Comparison of ENCODE assay signal across 23 cellular contexts in the genomic region with DNA sequence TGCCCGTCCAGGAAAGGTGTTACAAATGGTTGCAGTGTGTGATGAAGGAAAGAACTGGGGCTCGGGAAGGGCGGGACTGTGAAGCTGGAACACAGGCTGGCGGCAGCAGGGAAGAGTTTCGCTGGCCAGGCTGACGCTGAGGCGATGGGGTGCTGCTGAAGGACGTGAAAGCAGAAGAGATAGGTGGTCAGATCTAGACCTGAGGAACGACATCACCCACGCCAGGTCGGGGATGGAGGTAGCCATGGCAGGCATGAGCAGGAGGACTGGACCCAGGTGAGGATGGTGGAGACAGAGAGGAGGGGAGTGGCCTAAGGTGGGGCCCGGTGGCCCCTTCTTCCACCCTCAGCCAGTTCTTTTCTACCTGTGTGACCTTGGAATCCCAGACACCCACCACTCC. TPM values are rescaled to one million over a fixed set of nuclear protein-coding genes. Genes with fewer than 3 reads are reported as not detected.
DNase-seq lines count a peak whose midpoint lies in the region; ATAC-seq and TF ChIP-seq lines count a peak whose summit lies in the region.
"Had no signal": no experiment of that assay in that cellular context is flagged by ENCODE, and none has a peak within 500 bp of the region (broad histone marks: within the 10 kb centered on the region; RNA-seq: fewer than 3 reads in every experiment).

No MANE protein-coding gene starts in this region.

- in situ Hi-C loops in GM13976 (cut with MboI; ENCODE audit: low sequenced_read_pairs, unreplicated experiment) = no loop called here

- ATAC-seq in PC-3 (peak; percentile 29), right cardiac atrium (peak; percentile 27 to 42)

- H3K9me3 ChIP-seq in Caco-2 (no peaks in the 10 kb centered on the region), PC-3 (ENCODE audit: low read length) (no peaks in the 10 kb centered on the region), right cardiac atrium (ENCODE audit: control insufficient read depth, low read length) (no peaks in the 10 kb centered on the region)
- H3K9me3 ChIP-seq: BLaER1, testis had no signal

- intact Hi-C loops in Caco-2 (cut with micrococcal nuclease; ENCODE audit: unreplicated experiment) = no loop called here
- intact Hi-C loops in PC-3 (cut with micrococcal nuclease) = no loop called here
- intact Hi-C loops in right cardiac atrium (cut with DNase I) = no loop called here
- intact Hi-C loops in lower leg skin (cut with DNase I; ENCODE audit: low total_unique reads) = no loop called here

- peaks cover 7% of the 10 kb centered on the region for H3K4me1 Mint-ChIP-seq in Caco-2 (ENCODE audit: low read depth, unreplicated experiment)
- H3K4me1 Mint-ChIP-seq: activated naive CD4-positive, alpha-beta T cell treated with anti-CD3 and anti-CD28 coated beads, Interleukin-2, amount 10 ng/mL, durations not matched to agents 7 days and 5 days had no signal

- H3K79me2 ChIP-seq in PC-3 (ENCODE audit: low read length) = peaks cover 34% of the 10 kb centered on the region
- H3K79me2 ChIP-seq: parathyroid adenoma had no signal

- H3K4me3 Mint-ChIP-seq in Caco-2 (ENCODE audit: unreplicated experiment) = no peak overlapping the region
- H3K4me3 Mint-ChIP-seq: activated naive CD4-positive, alpha-beta T cell treated with anti-CD3 and anti-CD28 coated beads, Interleukin-2, amount 10 ng/mL, durations not matched to agents 7 days and 5 days; naive B cell had no signal

- H2AFZ ChIP-seq in PC-3 (ENCODE audit: low read length) = no peak overlapping the region
- H2AFZ ChIP-seq: parathyroid adenoma had no signal

- no peak for TF ChIP-seq POLR2A in lower leg skin (IDR thresholded peaks at IDR 0.05)

- H3K9me3 Mint-ChIP-seq in Caco-2 (ENCODE audit: unreplicated experiment) = no peaks in the 10 kb centered on the region
- H3K9me3 Mint-ChIP-seq: activated naive CD4-positive, alpha-beta T cell treated with anti-CD3 and anti-CD28 coated beads, Interleukin-2, amount 10 ng/mL, durations not matched to agents 7 days and 5 days; naive B cell had no signal

- 66% methylated on average over 12 of the region's 12 CpGs for WGBS in right cardiac atrium
- WGBS in lower leg skin, 2 donors = 70 to 72% methylated on average over 12 of the region's 12 CpGs

- no TSS peak for BruUV-seq in Caco-2 (replicated peaks; lab: Mats Ljungman, UMichigan)
- BruUV-seq in PC-3 (replicated peaks; lab: Mats Ljungman, UMichigan) = no TSS peak

- H3K4me3 ChIP-seq in Caco-2 (ENCODE audit: low read depth, low read length) = no peak overlapping the region
- H3K4me3 ChIP-seq in PC-3 (ENCODE audit: low read length) = no peak overlapping the region
- no peak overlapping the region for H3K4me3 ChIP-seq in right cardiac atrium (ENCODE audit: low read length)
- H3K4me3 ChIP-seq in lower leg skin (ENCODE audit: low read depth, poor library complexity, severe bottlenecking) = no peak overlapping the region
- H3K4me3 ChIP-seq: BLaER1, dorsolateral prefrontal cortex, testis had no signal

- H3K27ac ChIP-seq in PC-3 (ENCODE audit: low read length) (no peak overlapping the region), right cardiac atrium (ENCODE audit: low read length) (no peak overlapping the region)
- H3K27ac ChIP-seq: BLaER1, parathyroid adenoma, testis had no signal

- no peak overlapping the region for H3K9ac ChIP-seq in PC-3 (ENCODE audit: low read length)
- H3K9ac ChIP-seq: BLaER1, parathyroid adenoma had no signal

- POLR2A ChIA-PET in Caco-2 (lab: Charles Lee) = interaction anchor here (1.0 kb wide), 1 partner anchor 9 kb away, joined by 4 read pairs; a partner anchor contains a TSS
- POLR2A ChIA-PET in PC-3 (lab: Charles Lee; ENCODE audit: unreplicated experiment) = no interaction called here

- H3K36me3 ChIP-seq in Caco-2 (ENCODE audit: control insufficient read depth, insufficient read depth, low read length) = peaks cover 8% of the 10 kb centered on the region
- peaks cover 32% of the 10 kb centered on the region for H3K36me3 ChIP-seq in PC-3 (ENCODE audit: low read depth, low read length)

- peak overlapping the region; percentile 38 for H3K27ac Mint-ChIP-seq in Caco-2 (ENCODE audit: unreplicated experiment)
- H3K27ac Mint-ChIP-seq: activated naive CD4-positive, alpha-beta T cell treated with anti-CD3 and anti-CD28 coated beads, Interleukin-2, amount 10 ng/mL, durations not matched to agents 7 days and 5 days had no signal

- H3K27me3 Mint-ChIP-seq in Caco-2 (ENCODE audit: insufficient read depth, unreplicated experiment) = no peaks in the 10 kb centered on the region

- no peak overlapping the region for H3K4me2 ChIP-seq in PC-3 (ENCODE audit: low read length)
- H3K4me2 ChIP-seq: BLaER1 had no signal

- CTCF ChIA-PET in Caco-2 (lab: Charles Lee) (interaction anchor here (0.6 to 2.0 kb wide), 5 partner anchors 8 to 564 kb away, joined by 4 to 12 read pairs (median 6); a partner anchor contains a TSS), PC-3 (lab: Charles Lee) (no interaction called here)

- H3K27me3 ChIP-seq in Caco-2 (replicated peaks; ENCODE audit: control insufficient read depth, insufficient read depth, low read length) (no peaks in the 10 kb centered on the region), PC-3 (ENCODE audit: low read length) (no peaks in the 10 kb centered on the region), right cardiac atrium (ENCODE audit: control insufficient read depth, insufficient read depth) (no peaks in the 10 kb centered on the region)
- H3K27me3 ChIP-seq: BLaER1, dorsolateral prefrontal cortex, testis had no signal

- no peaks in the 10 kb centered on the region for H3F3A ChIP-seq in PC-3 (ENCODE audit: low read length, unreplicated experiment)

- no peak for TF ChIP-seq CTCF in Caco-2 (IDR thresholded peaks at IDR 0.05; ENCODE audit: insufficient read depth in 1 of 2, low read depth in 1 of 2, low read length in 1 of 2, severe bottlenecking in 1 of 2, unreplicated experiment in 1 of 2)
- no peak for TF ChIP-seq CTCF in PC-3 (conservative IDR thresholded peaks at IDR 0.05; ENCODE audit: low read depth, low read length)
- no peak for TF ChIP-seq CTCF in GM13976 (IDR thresholded peaks at IDR 0.05; ENCODE audit: borderline replicate concordance, control extremely low read depth, extremely low read depth, insufficient read depth, missing control alignments)
- TF ChIP-seq CTCF in lower leg skin (IDR thresholded peaks at IDR 0.05) = no peak

- DNase-seq in Caco-2 (no peak), PC-3 (no peak), right cardiac atrium (no peak), GM13976 (ENCODE audit: low spot score) (no peak), retina (no peak), lower leg skin (ENCODE audit: low spot score in 2 of 2) (no peak)
- DNase-seq: activated CD8-positive, alpha-beta memory T cell treated with anti-CD3 and anti-CD28 coated beads for 24 hours; activated naive CD4-positive, alpha-beta T cell treated with anti-CD3 and anti-CD28 coated beads, Interleukin-2, amount 10 ng/mL, durations not matched to agents 7 days and 5 days; activated T-cell treated with anti-CD3 and anti-CD28 coated beads, Interleukin-2, amount 50 U/mL, for 48 hours; central memory CD4-positive, alpha-beta T cell; dorsolateral prefrontal cortex; erythroblast; foreskin melanocyte; mesendoderm; naive B cell; NCI-H1105; NCI-H2107; NCI-H524 treated with DMSO at 0.1 percent for 48 hours; SHP77; SW 1271; testis had no signal

- H3K4me1 ChIP-seq in Caco-2 (peaks cover 4% of the 10 kb centered on the region; the same call in 1 of the 2 replicates), PC-3 (ENCODE audit: insufficient read depth, low read length) (no peaks in the 10 kb centered on the region), right cardiac atrium (ENCODE audit: control insufficient read depth, insufficient read depth, low read length) (no peaks in the 10 kb centered on the region)
- H3K4me1 ChIP-seq: parathyroid adenoma, testis had no signal

- peaks cover 77% of the 10 kb centered on the region for H3K36me3 Mint-ChIP-seq in Caco-2 (ENCODE audit: insufficient read depth, unreplicated experiment)
- H3K36me3 Mint-ChIP-seq: activated naive CD4-positive, alpha-beta T cell treated with anti-CD3 and anti-CD28 coated beads, Interleukin-2, amount 10 ng/mL, durations not matched to agents 7 days and 5 days; naive B cell had no signal

- no peaks in the 10 kb centered on the region for H3K9me2 ChIP-seq in PC-3 (replicated peaks; ENCODE audit: low read length)

- peaks cover 33% of the 10 kb centered on the region for H4K20me1 ChIP-seq in PC-3 (ENCODE audit: low read length)

RNA-seq across cellular contexts. Expression of a gene that starts 9.1 kb away (rescaled TPM):
- total RNA-seq in Caco-2 (2022) = 38.0 and 40.7 TPM in 2 replicates
- total RNA-seq in PC-3 (2014; rRNA removed) = 16.6 and 25.7 TPM in 2 replicates
- 10 to 100 TPM in 2 of 4 donors, 1 to 10 TPM in 2; 9.1 to 21.2 (median 10.7) TPM for total RNA-seq in right cardiac atrium
- 12.2 TPM for polyA plus RNA-seq in right cardiac atrium
- 1 to 10 TPM in 3 of 4 donors, not detected in 1; 2.5 to 4.2 (median 3.4) TPM for total RNA-seq in lower leg skin

RNA-seq across cellular contexts. Expression of a gene that starts 9.8 kb away (rescaled TPM):
- total RNA-seq in Caco-2 (2022) (64.2 and 65.3 TPM in 2 replicates), PC-3 (2014; rRNA removed) (45.8 and 63.1 TPM in 2 replicates), right cardiac atrium (10 to 100 TPM; 51.9 to 61.6 (median 59.7) TPM), lower leg skin (10 to 100 TPM; 20.6 to 36.4 (median 26.1) TPM)
- polyA plus RNA-seq in right cardiac atrium = 33.2 TPM

RNA-seq across cellular contexts. Expression of a gene that starts 30.7 kb away (rescaled TPM):
- total RNA-seq in Caco-2 (2022) (3.0 and 3.2 TPM in 2 replicates), PC-3 (2014; rRNA removed) (1.3 and 1.6 TPM in 2 replicates), right cardiac atrium (under 1 TPM in 3 of 4 donors, not detected in 1; 0.14 to 0.23 (median 0.15) TPM), lower leg skin (under 1 TPM in 3 of 4 donors, not detected in 1; 0.19 to 0.26 (median 0.20) TPM)
- polyA plus RNA-seq in right cardiac atrium = 0.20 TPM

RNA-seq across cellular contexts. Expression of a gene that starts 58.6 kb away (rescaled TPM):
- total RNA-seq in Caco-2 (2022) = 8.1 and 8.5 TPM in 2 replicates
- total RNA-seq in PC-3 (2014; rRNA removed) = 12.7 and 13.1 TPM in 2 replicates
- total RNA-seq in right cardiac atrium = 1 to 10 TPM; 6.1 to 7.7 (median 7.4) TPM
- polyA plus RNA-seq in right cardiac atrium = 5.5 TPM
- 1 to 10 TPM; 1.8 to 8.0 (median 5.3) TPM for total RNA-seq in lower leg skin
